1 cellular context compared by ENCODE assay signal in the genomic region with DNA sequence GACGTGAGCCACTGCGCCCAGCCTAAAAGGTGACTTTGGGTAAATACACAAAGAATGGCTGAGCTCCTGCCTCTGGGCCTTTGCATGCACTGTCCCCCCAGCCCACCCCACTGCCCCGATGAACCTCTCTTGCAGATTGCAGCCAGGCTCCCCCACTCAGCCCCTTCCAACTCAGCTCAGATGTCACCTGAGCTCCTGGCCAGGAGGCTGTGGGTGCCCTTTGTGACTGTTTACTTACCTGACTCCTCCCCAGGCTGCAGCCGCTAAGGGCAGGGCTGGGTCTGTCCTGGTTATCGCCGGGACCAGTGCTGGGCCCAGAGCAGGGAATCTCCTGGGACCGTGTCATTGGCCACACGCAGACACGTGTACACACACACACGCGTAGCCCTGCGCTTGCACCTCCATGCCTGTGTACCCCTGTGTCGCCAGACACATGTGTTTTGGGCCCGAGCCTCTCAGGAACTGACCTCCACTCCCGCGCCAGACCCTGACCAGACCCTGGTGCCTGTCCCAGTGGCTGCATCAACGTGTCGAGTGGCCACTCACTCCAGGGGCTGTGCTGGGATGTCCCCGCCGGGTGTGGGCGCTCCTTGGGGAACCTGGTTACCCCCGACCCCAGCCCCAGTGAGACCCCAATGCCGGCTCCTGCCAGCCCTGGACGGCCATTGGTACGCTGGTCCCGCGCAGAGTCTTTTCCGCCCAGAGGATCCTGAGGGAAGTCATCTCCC.
TF ChIP-seq lines count a peak whose summit lies in the region.

No MANE protein-coding gene starts in this region.

TF ChIP-seq in HepG2, 621 proteins besides CTCF, POLR2A, EP300 and RAD21 (continued from another document and continues in another):
- no peak for TF ChIP-seq ZNF83 (CRISPR knock-in tag; IDR thresholded peaks at IDR 0.05; ENCODE audit: borderline replicate concordance)
- no peak for TF ChIP-seq ZNF496 (CRISPR knock-in tag; IDR thresholded peaks at IDR 0.05; ENCODE audit: insufficient replicate concordance)
- TF ChIP-seq NRL (CRISPR knock-in tag; IDR thresholded peaks at IDR 0.05; ENCODE audit: borderline replicate concordance) = no peak
- TF ChIP-seq, protein P1, sequence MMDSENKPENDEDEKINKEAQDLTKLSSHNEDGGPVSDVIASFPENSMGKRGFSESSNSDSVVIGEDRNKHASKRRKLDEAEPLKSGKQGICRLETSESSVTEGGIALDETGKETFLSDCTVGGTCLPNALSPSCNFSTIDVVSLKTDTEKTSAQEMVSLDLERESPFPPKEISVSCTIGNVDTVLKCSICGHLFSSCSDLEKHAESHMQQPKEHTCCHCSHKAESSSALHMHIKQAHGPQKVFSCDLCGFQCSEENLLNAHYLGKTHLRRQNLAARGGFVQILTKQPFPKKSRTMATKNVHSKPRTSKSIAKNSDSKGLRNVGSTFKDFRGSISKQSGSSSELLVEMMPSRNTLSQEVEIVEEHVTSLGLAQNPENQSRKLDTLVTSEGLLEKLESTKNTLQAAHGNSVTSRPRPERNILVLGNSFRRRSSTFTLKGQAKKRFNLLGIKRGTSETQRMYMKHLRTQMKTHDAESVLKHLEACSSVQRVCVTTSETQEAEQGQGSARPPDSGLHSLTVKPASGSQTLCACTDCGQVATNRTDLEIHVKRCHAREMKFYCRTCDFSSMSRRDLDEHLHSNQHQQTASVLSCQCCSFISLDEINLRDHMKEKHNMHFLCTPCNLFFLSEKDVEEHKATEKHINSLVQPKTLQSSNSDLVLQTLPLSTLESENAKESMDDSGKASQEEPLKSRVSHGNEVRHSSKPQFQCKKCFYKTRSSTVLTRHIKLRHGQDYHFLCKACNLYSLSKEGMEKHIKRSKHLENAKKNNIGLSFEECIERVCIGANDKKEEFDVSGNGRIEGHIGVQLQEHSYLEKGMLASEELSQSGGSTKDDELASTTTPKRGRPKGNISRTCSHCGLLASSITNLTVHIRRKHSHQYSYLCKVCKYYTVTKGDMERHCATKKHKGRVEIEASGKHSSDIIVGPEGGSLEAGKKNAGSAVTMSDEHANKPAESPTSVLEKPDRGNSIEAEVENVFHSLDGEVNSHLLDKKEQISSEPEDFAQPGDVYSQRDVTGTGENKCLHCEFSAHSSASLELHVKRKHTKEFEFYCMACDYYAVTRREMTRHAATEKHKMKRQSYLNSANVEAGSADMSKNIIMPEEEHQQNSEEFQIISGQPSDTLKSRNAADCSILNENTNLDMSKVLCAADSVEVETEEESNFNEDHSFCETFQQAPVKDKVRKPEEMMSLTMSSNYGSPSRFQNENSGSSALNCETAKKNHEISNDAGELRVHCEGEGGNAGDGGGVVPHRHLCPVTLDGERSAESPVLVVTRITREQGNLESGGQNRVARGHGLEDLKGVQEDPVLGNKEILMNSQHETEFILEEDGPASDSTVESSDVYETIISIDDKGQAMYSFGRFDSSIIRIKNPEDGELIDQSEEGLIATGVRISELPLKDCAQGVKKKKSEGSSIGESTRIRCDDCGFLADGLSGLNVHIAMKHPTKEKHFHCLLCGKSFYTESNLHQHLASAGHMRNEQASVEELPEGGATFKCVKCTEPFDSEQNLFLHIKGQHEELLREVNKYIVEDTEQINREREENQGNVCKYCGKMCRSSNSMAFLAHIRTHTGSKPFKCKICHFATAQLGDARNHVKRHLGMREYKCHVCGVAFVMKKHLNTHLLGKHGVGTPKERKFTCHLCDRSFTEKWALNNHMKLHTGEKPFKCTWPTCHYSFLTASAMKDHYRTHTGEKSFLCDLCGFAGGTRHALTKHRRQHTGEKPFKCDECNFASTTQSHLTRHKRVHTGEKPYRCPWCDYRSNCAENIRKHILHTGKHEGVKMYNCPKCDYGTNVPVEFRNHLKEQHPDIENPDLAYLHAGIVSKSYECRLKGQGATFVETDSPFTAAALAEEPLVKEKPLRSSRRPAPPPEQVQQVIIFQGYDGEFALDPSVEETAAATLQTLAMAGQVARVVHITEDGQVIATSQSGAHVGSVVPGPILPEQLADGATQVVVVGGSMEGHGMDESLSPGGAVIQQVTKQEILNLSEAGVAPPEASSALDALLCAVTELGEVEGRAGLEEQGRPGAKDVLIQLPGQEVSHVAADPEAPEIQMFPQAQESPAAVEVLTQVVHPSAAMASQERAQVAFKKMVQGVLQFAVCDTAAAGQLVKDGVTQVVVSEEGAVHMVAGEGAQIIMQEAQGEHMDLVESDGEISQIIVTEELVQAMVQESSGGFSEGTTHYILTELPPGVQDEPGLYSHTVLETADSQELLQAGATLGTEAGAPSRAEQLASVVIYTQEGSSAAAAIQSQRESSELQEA (CRISPR knock-in tag; IDR thresholded peaks at IDR 0.05; ENCODE audit: not compliant biosample characterization) = peak; percentile 25
- TF ChIP-seq ZNF451 (CRISPR knock-in tag; IDR thresholded peaks at IDR 0.05) = no peak
- TF ChIP-seq ZSCAN30 (CRISPR knock-in tag; IDR thresholded peaks at IDR 0.05) = no peak
- TF ChIP-seq ASH2L (IDR thresholded peaks at IDR 0.05; ENCODE audit: insufficient read length, low read depth, low read length) = no peak
- no peak for TF ChIP-seq GMEB2 (CRISPR knock-in tag; IDR thresholded peaks at IDR 0.05; ENCODE audit: low read depth)
- peak; percentile 87 for TF ChIP-seq PHF21A (CRISPR knock-in tag; IDR thresholded peaks at IDR 0.05)
- TF ChIP-seq ZBTB46 (CRISPR knock-in tag; IDR thresholded peaks at IDR 0.05; ENCODE audit: borderline replicate concordance) = 0 out of 2 replicates have a peak, but pooled peaks have one; percentile 70
- no peak for TF ChIP-seq MAF1 (CRISPR knock-in tag; IDR thresholded peaks at IDR 0.05; ENCODE audit: borderline replicate concordance)
- no peak for TF ChIP-seq ZSCAN12 (CRISPR knock-in tag; IDR thresholded peaks at IDR 0.05)
- TF ChIP-seq RARA (CRISPR knock-in tag; IDR thresholded peaks at IDR 0.05) = peak; percentile 48; the same call in 1 of the 2 replicates
- peak; percentile 3 for TF ChIP-seq XRCC5 (optimal IDR thresholded peaks at IDR 0.05; ENCODE audit: low read length)
- TF ChIP-seq ZNF276 (CRISPR knock-in tag; IDR thresholded peaks at IDR 0.05; ENCODE audit: low read depth) = no peak
- no peak for TF ChIP-seq ATF6 (CRISPR knock-in tag; conservative IDR thresholded peaks at IDR 0.05)
- TF ChIP-seq KAT2B (IDR thresholded peaks at IDR 0.05; ENCODE audit: borderline replicate concordance, low read depth, low read length) = no peak
- no peak for TF ChIP-seq ZNF850 (CRISPR knock-in tag; conservative IDR thresholded peaks at IDR 0.05)
- no peak for TF ChIP-seq DNMT1 (CRISPR knock-in tag; IDR thresholded peaks at IDR 0.05)
- TF ChIP-seq ZNF343 (CRISPR knock-in tag; IDR thresholded peaks at IDR 0.05) = no peak
- TF ChIP-seq ZNF292 (CRISPR knock-in tag; IDR thresholded peaks at IDR 0.05; ENCODE audit: borderline replicate concordance, low read depth) = peak; percentile 60; the same call in 1 of the 2 replicates
- TF ChIP-seq HNRNPUL1 (IDR thresholded peaks at IDR 0.05; ENCODE audit: low read depth, low read length) = no peak
- TF ChIP-seq, protein P2, sequence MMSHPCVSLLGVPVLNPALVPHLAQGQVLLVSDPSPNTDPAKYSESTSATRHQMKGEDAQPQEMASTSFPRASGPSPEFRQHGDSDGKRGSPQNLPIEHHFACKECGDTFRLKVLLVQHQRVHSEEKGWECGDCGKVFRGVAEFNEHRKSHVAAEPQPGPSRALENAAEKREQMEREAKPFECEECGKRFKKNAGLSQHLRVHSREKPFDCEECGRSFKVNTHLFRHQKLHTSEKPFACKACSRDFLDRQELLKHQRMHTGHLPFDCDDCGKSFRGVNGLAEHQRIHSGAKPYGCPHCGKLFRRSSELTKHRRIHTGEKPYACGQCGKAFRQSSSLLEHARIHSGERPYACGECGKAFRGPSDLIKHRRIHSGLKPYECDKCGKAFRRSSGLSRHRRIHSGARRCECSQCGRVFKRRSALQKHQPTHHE (CRISPR knock-in tag; IDR thresholded peaks at IDR 0.05; ENCODE audit: borderline replicate concordance) = no peak
- TF ChIP-seq, protein P3, sequence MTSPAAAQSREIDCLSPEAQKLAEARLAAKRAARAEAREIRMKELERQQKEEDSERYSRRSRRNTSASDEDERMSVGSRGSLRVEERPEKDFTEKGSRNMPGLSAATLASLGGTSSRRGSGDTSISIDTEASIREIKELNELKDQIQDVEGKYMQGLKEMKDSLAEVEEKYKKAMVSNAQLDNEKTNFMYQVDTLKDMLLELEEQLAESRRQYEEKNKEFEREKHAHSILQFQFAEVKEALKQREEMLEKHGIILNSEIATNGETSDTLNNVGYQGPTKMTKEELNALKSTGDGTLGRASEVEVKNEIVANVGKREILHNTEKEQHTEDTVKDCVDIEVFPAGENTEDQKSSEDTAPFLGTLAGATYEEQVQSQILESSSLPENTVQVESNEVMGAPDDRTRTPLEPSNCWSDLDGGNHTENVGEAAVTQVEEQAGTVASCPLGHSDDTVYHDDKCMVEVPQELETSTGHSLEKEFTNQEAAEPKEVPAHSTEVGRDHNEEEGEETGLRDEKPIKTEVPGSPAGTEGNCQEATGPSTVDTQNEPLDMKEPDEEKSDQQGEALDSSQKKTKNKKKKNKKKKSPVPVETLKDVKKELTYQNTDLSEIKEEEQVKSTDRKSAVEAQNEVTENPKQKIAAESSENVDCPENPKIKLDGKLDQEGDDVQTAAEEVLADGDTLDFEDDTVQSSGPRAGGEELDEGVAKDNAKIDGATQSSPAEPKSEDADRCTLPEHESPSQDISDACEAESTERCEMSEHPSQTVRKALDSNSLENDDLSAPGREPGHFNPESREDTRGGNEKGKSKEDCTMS (CRISPR knock-in tag; conservative IDR thresholded peaks at IDR 0.05) = no peak
- no peak; the same call in 1 of the 2 replicates for TF ChIP-seq HES4 (CRISPR knock-in tag; IDR thresholded peaks at IDR 0.05; ENCODE audit: borderline replicate concordance)
- no peak for TF ChIP-seq TBX3 (IDR thresholded peaks at IDR 0.05; ENCODE audit: borderline replicate concordance)
- no peak for TF ChIP-seq CHCHD3 (CRISPR knock-in tag; IDR thresholded peaks at IDR 0.05)
- TF ChIP-seq ZBTB21 (CRISPR knock-in tag; IDR thresholded peaks at IDR 0.05) = no peak; the same call in 1 of the 2 replicates
- no peak for TF ChIP-seq ZNF709 (CRISPR knock-in tag; IDR thresholded peaks at IDR 0.05)
- TF ChIP-seq ZSCAN22 (CRISPR knock-in tag; IDR thresholded peaks at IDR 0.05) = no peak
- TF ChIP-seq RFX1 (IDR thresholded peaks at IDR 0.05) = no peak
- TF ChIP-seq ETV5 (CRISPR knock-in tag; IDR thresholded peaks at IDR 0.05; ENCODE audit: borderline replicate concordance) = no peak; the same call in 1 of the 2 replicates
- TF ChIP-seq NFATC3 (CRISPR knock-in tag; IDR thresholded peaks at IDR 0.05) = no peak
- TF ChIP-seq SMC3 (IDR thresholded peaks at IDR 0.05; ENCODE audit: low read length) = no peak
- no peak for TF ChIP-seq IRF1 (CRISPR knock-in tag; IDR thresholded peaks at IDR 0.05; ENCODE audit: low read depth)
